ENCODE assay signal across 1 cellular context in the genomic region with DNA sequence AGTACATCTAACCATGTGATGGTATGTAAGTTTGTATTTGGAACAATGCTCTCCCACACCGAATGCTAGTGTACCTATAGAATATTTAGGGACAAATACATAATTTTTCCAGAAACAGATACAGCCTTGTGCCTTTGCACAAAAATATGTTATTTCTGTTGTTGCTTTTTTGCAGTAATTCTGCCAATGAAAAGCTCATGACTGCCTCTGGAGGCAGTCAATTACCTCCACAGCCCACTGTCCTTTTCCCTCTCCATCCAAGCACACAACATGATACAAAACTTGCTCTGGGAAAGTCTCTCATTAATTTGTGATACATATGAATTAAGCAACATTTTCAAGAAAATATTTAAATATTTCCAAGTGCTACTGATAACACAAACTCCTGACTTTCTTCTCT.
TF ChIP-seq lines count a peak whose summit lies in the region.

No MANE protein-coding gene starts in this region.

TF ChIP-seq in K562, 482 proteins besides CTCF, POLR2A, EP300 and RAD21:
- TF ChIP-seq SP2 (IDR thresholded peaks at IDR 0.05; ENCODE audit: extremely low read depth, low read depth, low read length, poor library complexity, severe bottlenecking) = no peak
- TF ChIP-seq POLR2AphosphoS5 (IDR thresholded peaks at IDR 0.05; ENCODE audit: control insufficient read depth, insufficient read depth, low read depth, low read length) = peak; percentile 31; the same call in 1 of the 2 replicates
TF ChIP-seq in K562: peak in this region for 1.
